In genomic region chr10:111076191-111076681, GRCh38 we compare ENCODE assay signal across 8 cellular contexts. TPM values are rescaled to one million over a fixed set of nuclear protein-coding genes. Genes with fewer than 3 reads are reported as not detected.
DNase-seq lines count a peak whose midpoint lies in the region; ATAC-seq and TF ChIP-seq lines count a peak whose summit lies in the region.

No MANE protein-coding gene starts in this region.

- WGBS in aorta, 2 donors, result 1% methylated on average over 37 to 39 of the region's 39 CpGs

- H3K27ac ChIP-seq in CD8-positive, alpha-beta T cell (ENCODE audit: low read depth, low read length), result no peak overlapping the region
- H3K27ac ChIP-seq in aorta (ENCODE audit: low read depth in 1 of 2, low read length in 2 of 2), result no peak overlapping the region

- H3K9me3 ChIP-seq in CD8-positive, alpha-beta T cell (ENCODE audit: low read length), result no peaks in the 10 kb centered on the region
- no peaks in the 10 kb centered on the region for H3K9me3 ChIP-seq in aorta (ENCODE audit: control insufficient read depth, low read length)

- peaks cover 17% of the 10 kb centered on the region for H3K4me1 Mint-ChIP-seq in CD8-positive, alpha-beta T cell (ENCODE audit: low read depth)
- H3K4me1 Mint-ChIP-seq in activated naive CD4-positive, alpha-beta T cell treated with anti-CD3 and anti-CD28 coated beads, Interleukin-2, amount 10 ng/mL, durations not matched to agents 7 days and 5 days, result peaks cover 19% of the 10 kb centered on the region
- H3K4me1 Mint-ChIP-seq in osteocyte (ENCODE audit: unreplicated experiment), result peaks cover 7% of the 10 kb centered on the region

- H3K27me3 ChIP-seq in CD8-positive, alpha-beta T cell (ENCODE audit: insufficient read depth, low read length), result peaks cover 6% of the 10 kb centered on the region
- H3K27me3 ChIP-seq in aorta (ENCODE audit: control insufficient read depth in 1 of 2, insufficient read depth in 2 of 2, low read length in 1 of 2), result no peaks in the 10 kb centered on the region

- peak; percentile 33 for TF ChIP-seq CTCF in CD8-positive, alpha-beta T cell (IDR thresholded peaks at IDR 0.05)
- TF ChIP-seq CTCF in osteocyte (IDR thresholded peaks at IDR 0.05), result peak; percentile 90

- no peaks in the 10 kb centered on the region for H3K36me3 Mint-ChIP-seq in CD8-positive, alpha-beta T cell
- H3K36me3 Mint-ChIP-seq in activated naive CD4-positive, alpha-beta T cell treated with anti-CD3 and anti-CD28 coated beads, Interleukin-2, amount 10 ng/mL, durations not matched to agents 7 days and 5 days, result no peaks in the 10 kb centered on the region
- no peaks in the 10 kb centered on the region for H3K36me3 Mint-ChIP-seq in osteocyte (ENCODE audit: unreplicated experiment)

- intact Hi-C loops in CD8-positive, alpha-beta T cell (cut with DNase I, micrococcal nuclease), result loop anchor here in 1 of 2 experiments (10.0 kb wide), 1 partner anchor 131 kb away; no protein-coding TSS in a partner anchor
- intact Hi-C loops in aorta (cut with DNase I), result loop anchor here in 1 of 2 donors (5.0 kb wide), 1 partner anchor 521 kb away; no protein-coding TSS in a partner anchor

- H3K27ac Mint-ChIP-seq in CD8-positive, alpha-beta T cell, result no peak overlapping the region
- H3K27ac Mint-ChIP-seq in activated naive CD4-positive, alpha-beta T cell treated with anti-CD3 and anti-CD28 coated beads, Interleukin-2, amount 10 ng/mL, durations not matched to agents 7 days and 5 days, result no peak overlapping the region
- no peak overlapping the region for H3K27ac Mint-ChIP-seq in osteocyte (ENCODE audit: unreplicated experiment)

- peaks cover 64% of the 10 kb centered on the region for H3K27me3 Mint-ChIP-seq in CD8-positive, alpha-beta T cell (ENCODE audit: low read depth)
- peaks cover 76% of the 10 kb centered on the region for H3K27me3 Mint-ChIP-seq in activated naive CD4-positive, alpha-beta T cell treated with anti-CD3 and anti-CD28 coated beads, Interleukin-2, amount 10 ng/mL, durations not matched to agents 7 days and 5 days
- peaks cover 51% of the 10 kb centered on the region for H3K27me3 Mint-ChIP-seq in osteocyte (ENCODE audit: unreplicated experiment)

- H3K9me3 Mint-ChIP-seq in CD8-positive, alpha-beta T cell, result no peaks in the 10 kb centered on the region
- no peaks in the 10 kb centered on the region for H3K9me3 Mint-ChIP-seq in activated naive CD4-positive, alpha-beta T cell treated with anti-CD3 and anti-CD28 coated beads, Interleukin-2, amount 10 ng/mL, durations not matched to agents 7 days and 5 days
- no peaks in the 10 kb centered on the region for H3K9me3 Mint-ChIP-seq in osteocyte (ENCODE audit: unreplicated experiment)

- H3K4me3 Mint-ChIP-seq in CD8-positive, alpha-beta T cell, result peak overlapping the region; percentile 76
- H3K4me3 Mint-ChIP-seq in activated naive CD4-positive, alpha-beta T cell treated with anti-CD3 and anti-CD28 coated beads, Interleukin-2, amount 10 ng/mL, durations not matched to agents 7 days and 5 days, result peak overlapping the region; percentile 41
- peak overlapping the region; percentile 80 for H3K4me3 Mint-ChIP-seq in osteocyte (ENCODE audit: unreplicated experiment)

- peak in 5 of 7 experiments; percentile 11 to 56 (median 41) for DNase-seq in CD8-positive, alpha-beta T cell
- DNase-seq in NOMO-1 (lab: John Stamatoyannopoulos, UW; ENCODE audit: unreplicated experiment in 2 of 2), result peak; percentile 33 to 50
- DNase-seq in activated naive CD4-positive, alpha-beta T cell treated with anti-CD3 and anti-CD28 coated beads, Interleukin-2, amount 10 ng/mL, durations not matched to agents 7 days and 5 days, result peak; percentile 65
- peak; percentile 25 for DNase-seq in globus pallidus (ENCODE audit: low spot score)
- DNase-seq in osteocyte (ENCODE audit: extremely low spot score, unreplicated experiment), result peak; percentile 87
- peak; percentile 71 to 84 for DNase-seq in aorta

- peak overlapping the region; percentile 57 for H3K4me3 ChIP-seq in CD8-positive, alpha-beta T cell (ENCODE audit: low read depth, low read length)
- peak overlapping the region; percentile 30 to 38 for H3K4me3 ChIP-seq in aorta (ENCODE audit: low read length in 2 of 2)

- POLR2A ChIA-PET in CD8-positive, alpha-beta T cell (lab: Charles Lee), result interaction anchor here (0.5 to 0.9 kb wide), 2 partner anchors 127 to 178 kb away, joined by 3 to 4 read pairs; no protein-coding TSS in a partner anchor

- no peaks in the 10 kb centered on the region for H3K36me3 ChIP-seq in CD8-positive, alpha-beta T cell (ENCODE audit: insufficient read depth, low read length)
- H3K36me3 ChIP-seq in aorta (ENCODE audit: control insufficient read depth in 1 of 2, insufficient read depth in 2 of 2, low read length in 1 of 2), result no peaks in the 10 kb centered on the region

- H3K4me1 ChIP-seq in CD8-positive, alpha-beta T cell (ENCODE audit: insufficient read depth, low read length), result peaks cover 9% of the 10 kb centered on the region
- no peaks in the 10 kb centered on the region for H3K4me1 ChIP-seq in aorta (ENCODE audit: control insufficient read depth in 1 of 2, insufficient read depth in 2 of 2, low read length in 2 of 2)

- CTCF ChIA-PET in CD8-positive, alpha-beta T cell (lab: Charles Lee), result interaction anchor here (0.8 to 1.0 kb wide), 2 partner anchors 10 to 17 kb away, joined by 4 to 5 read pairs; no protein-coding TSS in a partner anchor
- CTCF ChIA-PET in activated naive CD4-positive, alpha-beta T cell treated with anti-CD3 and anti-CD28 coated beads, Interleukin-2, amount 10 ng/mL, durations not matched to agents 7 days and 5 days (lab: Charles Lee), result interaction anchor here (0.6 to 2.8 kb wide), 15 partner anchors 13 to 522 kb away, joined by 3 to 17 read pairs (median 3); no protein-coding TSS in a partner anchor

- ATAC-seq in CD8-positive, alpha-beta T cell, result peak; percentile 72
- peak; percentile 86 for ATAC-seq in GM19351 (IDR thresholded peaks at IDR 0.05; ENCODE audit: unreplicated experiment)
- peak; percentile 57 for ATAC-seq in HG03469 (IDR thresholded peaks at IDR 0.05; ENCODE audit: unreplicated experiment)
- peak; percentile 81 for ATAC-seq in aorta (ENCODE audit: low FRiP score)

RNA-seq across cellular contexts. Expression of gene ADRA2A, which starts 0.6 kb away (rescaled TPM):
- total RNA-seq in CD8-positive, alpha-beta T cell, result not detected
- total RNA-seq in osteocyte (not detected in 2 replicates), aorta (10 to 100 TPM; 11.4 to 11.5 TPM)
- under 1 TPM; 0.13 to 0.46 TPM for polyA plus RNA-seq in aorta

Comparison
In these comparisons a context has a peak if more than half of its experiments do, and no peak if none do; other contexts are left out.
1. DNase-seq: peak in every context shown above with its lines; median percentile 87 in osteocyte; 78 in aorta; 65 in activated naive CD4-positive, alpha-beta T cell treated with anti-CD3 and anti-CD28 coated beads, Interleukin-2, amount 10 ng/mL, durations not matched to agents 7 days and 5 days; 42 in NOMO-1; 41 in CD8-positive, alpha-beta T cell; 25 in globus pallidus.
2. RNA of gene ADRA2A, which starts 0.6 kb away (total RNA-seq): 11.4 to 11.5 TPM in aorta; not detected in CD8-positive, alpha-beta T cell and not detected in osteocyte; every median in the first group is over 10 times any median in the second.
3. Peak in every context shown above with its lines, with median percentiles within 50 percentile points of each other: ATAC-seq and H3K4me3 Mint-ChIP-seq.